In the genomic region with DNA sequence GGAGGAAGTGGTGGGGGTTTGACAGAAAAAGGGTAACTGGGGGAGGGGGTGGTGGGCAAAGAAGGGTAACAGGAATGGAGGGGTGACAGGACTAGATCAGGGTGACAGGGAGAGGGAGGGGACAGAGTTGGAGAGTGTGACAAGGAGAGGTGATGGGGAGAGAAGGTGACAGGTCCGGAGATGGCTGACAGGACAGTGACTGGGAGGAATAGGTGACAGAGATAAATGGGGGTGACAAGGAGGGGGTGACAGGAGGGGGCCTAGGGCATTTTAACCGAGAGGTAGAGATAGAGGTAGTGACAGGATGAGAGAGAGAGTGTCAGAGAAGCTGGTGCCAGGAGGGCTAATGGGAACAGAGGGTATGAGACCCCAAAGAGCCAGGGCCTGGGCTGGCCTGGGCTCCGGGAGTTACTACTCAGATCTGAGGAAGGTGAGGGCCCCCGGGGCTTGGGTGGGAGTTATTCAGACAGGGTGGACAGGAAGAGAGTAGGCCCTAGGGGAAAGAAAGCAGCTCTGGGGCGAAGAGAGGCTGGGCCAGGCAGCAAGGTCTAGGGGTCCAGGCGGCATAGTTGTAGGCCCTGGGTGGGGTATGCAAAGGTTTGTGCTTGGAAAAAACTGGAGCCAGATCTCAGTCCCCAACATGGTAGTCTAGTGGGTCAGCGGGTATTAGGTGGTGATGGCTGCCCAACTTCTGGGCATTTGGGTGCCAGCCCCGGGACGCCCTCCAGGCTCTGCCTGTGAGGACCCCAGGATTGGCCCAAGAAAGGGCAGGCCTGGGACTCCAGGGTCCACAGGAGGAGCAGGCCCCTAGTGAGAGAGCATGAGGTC, we compare ENCODE assay signal across 1 cellular context.
A peak's percentile ranks its signal among the peaks of the same experiment; 100 is the strongest.
TF ChIP-seq lines count a peak whose summit lies in the region.

No MANE protein-coding gene starts in this region.

TF ChIP-seq in K562, 482 proteins besides CTCF, POLR2A, EP300 and RAD21 (continued from another document and continues in another):
- TF ChIP-seq, protein P1, sequence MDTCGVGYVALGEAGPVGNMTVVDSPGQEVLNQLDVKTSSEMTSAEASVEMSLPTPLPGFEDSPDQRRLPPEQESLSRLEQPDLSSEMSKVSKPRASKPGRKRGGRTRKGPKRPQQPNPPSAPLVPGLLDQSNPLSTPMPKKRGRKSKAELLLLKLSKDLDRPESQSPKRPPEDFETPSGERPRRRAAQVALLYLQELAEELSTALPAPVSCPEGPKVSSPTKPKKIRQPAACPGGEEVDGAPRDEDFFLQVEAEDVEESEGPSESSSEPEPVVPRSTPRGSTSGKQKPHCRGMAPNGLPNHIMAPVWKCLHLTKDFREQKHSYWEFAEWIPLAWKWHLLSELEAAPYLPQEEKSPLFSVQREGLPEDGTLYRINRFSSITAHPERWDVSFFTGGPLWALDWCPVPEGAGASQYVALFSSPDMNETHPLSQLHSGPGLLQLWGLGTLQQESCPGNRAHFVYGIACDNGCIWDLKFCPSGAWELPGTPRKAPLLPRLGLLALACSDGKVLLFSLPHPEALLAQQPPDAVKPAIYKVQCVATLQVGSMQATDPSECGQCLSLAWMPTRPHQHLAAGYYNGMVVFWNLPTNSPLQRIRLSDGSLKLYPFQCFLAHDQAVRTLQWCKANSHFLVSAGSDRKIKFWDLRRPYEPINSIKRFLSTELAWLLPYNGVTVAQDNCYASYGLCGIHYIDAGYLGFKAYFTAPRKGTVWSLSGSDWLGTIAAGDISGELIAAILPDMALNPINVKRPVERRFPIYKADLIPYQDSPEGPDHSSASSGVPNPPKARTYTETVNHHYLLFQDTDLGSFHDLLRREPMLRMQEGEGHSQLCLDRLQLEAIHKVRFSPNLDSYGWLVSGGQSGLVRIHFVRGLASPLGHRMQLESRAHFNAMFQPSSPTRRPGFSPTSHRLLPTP (IDR thresholded peaks at IDR 0.05; ENCODE audit: borderline replicate concordance, extremely low read depth, insufficient read length): no peak
- TF ChIP-seq ZC3H4 (CRISPR knock-in tag; IDR thresholded peaks at IDR 0.05; ENCODE audit: borderline replicate concordance) (0 out of 2 replicates have a peak, but pooled peaks have one; percentile 26), ZNF408 (CRISPR knock-in tag; IDR thresholded peaks at IDR 0.05; ENCODE audit: low read depth) (no peak), BACH1 (tag; IDR thresholded peaks at IDR 0.05) (no peak), HDAC2 (IDR thresholded peaks at IDR 0.05) (0 out of 2 replicates have a peak, but pooled peaks have one; percentile 50), SMAD2 (IDR thresholded peaks at IDR 0.05; ENCODE audit: low read depth, low read length) (no peak), SIRT6 (IDR thresholded peaks at IDR 0.05; ENCODE audit: low read depth, low read length) (no peak), SRSF9 (IDR thresholded peaks at IDR 0.05; ENCODE audit: borderline replicate concordance, low read depth, low read length) (no peak), XRCC4 (IDR thresholded peaks at IDR 0.05; ENCODE audit: extremely low read depth, insufficient read depth, insufficient read length) (no peak), NRF1 (conservative IDR thresholded peaks at IDR 0.05 in 1 of 2, IDR thresholded peaks at IDR 0.05 in 1 of 2) (no peak), NEUROD1 (IDR thresholded peaks at IDR 0.05; ENCODE audit: borderline replicate concordance, low read depth, low read length, partially characterized antibody) (no peak), SPI1 (IDR thresholded peaks at IDR 0.05; ENCODE audit: borderline replicate concordance, low read depth, low read length) (no peak), CBX5 (IDR thresholded peaks at IDR 0.05; ENCODE audit: borderline replicate concordance, low read depth) (no peak), PML (IDR thresholded peaks at IDR 0.05; ENCODE audit: low read length) (no peak), ZNF134 (CRISPR knock-in tag; conservative IDR thresholded peaks at IDR 0.05) (no peak), HCFC1 (IDR thresholded peaks at IDR 0.05; ENCODE audit: low read depth, low read length) (no peak), GABPB1 (CRISPR knock-in tag; IDR thresholded peaks at IDR 0.05) (no peak), ZNF695 (CRISPR knock-in tag; IDR thresholded peaks at IDR 0.05) (no peak), CEBPG (CRISPR knock-in tag; IDR thresholded peaks at IDR 0.05) (no peak), CEBPG (tag; conservative IDR thresholded peaks at IDR 0.05 in 1 of 2, IDR thresholded peaks at IDR 0.05 in 1 of 2) (no peak), ZNF253 (CRISPR knock-in tag; conservative IDR thresholded peaks at IDR 0.05) (no peak), SRSF7 (optimal IDR thresholded peaks at IDR 0.05; ENCODE audit: low read depth, low read length) (no peak), TCF3 (CRISPR knock-in tag; IDR thresholded peaks at IDR 0.05) (no peak), ZBTB1 (CRISPR knock-in tag; IDR thresholded peaks at IDR 0.05; ENCODE audit: borderline replicate concordance, low read depth) (no peak), ARHGAP35 (IDR thresholded peaks at IDR 0.05; ENCODE audit: partially characterized antibody) (peak; percentile 62), POLR2H (tag; IDR thresholded peaks at IDR 0.05; ENCODE audit: low read depth) (no peak), ZNF174 (CRISPR knock-in tag; IDR thresholded peaks at IDR 0.05) (no peak), DNMT1 (IDR thresholded peaks at IDR 0.05) (no peak), KAT2B (IDR thresholded peaks at IDR 0.05; ENCODE audit: low read depth, low read length) (no peak), ZNF121 (CRISPR knock-in tag; conservative IDR thresholded peaks at IDR 0.05) (no peak), HMG20B (CRISPR knock-in tag; IDR thresholded peaks at IDR 0.05) (no peak)
- TF ChIP-seq, protein P2, sequence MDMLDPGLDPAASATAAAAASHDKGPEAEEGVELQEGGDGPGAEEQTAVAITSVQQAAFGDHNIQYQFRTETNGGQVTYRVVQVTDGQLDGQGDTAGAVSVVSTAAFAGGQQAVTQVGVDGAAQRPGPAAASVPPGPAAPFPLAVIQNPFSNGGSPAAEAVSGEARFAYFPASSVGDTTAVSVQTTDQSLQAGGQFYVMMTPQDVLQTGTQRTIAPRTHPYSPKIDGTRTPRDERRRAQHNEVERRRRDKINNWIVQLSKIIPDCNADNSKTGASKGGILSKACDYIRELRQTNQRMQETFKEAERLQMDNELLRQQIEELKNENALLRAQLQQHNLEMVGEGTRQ (CRISPR knock-in tag; IDR thresholded peaks at IDR 0.05): no peak
- TF ChIP-seq, protein P3, sequence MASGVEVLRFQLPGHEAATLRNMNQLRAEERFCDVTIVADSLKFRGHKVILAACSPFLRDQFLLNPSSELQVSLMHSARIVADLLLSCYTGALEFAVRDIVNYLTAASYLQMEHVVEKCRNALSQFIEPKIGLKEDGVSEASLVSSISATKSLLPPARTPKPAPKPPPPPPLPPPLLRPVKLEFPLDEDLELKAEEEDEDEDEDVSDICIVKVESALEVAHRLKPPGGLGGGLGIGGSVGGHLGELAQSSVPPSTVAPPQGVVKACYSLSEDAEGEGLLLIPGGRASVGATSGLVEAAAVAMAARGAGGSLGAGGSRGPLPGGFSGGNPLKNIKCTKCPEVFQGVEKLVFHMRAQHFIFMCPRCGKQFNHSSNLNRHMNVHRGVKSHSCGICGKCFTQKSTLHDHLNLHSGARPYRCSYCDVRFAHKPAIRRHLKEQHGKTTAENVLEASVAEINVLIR (CRISPR knock-in tag; IDR thresholded peaks at IDR 0.05): no peak
- TF ChIP-seq, protein P4, sequence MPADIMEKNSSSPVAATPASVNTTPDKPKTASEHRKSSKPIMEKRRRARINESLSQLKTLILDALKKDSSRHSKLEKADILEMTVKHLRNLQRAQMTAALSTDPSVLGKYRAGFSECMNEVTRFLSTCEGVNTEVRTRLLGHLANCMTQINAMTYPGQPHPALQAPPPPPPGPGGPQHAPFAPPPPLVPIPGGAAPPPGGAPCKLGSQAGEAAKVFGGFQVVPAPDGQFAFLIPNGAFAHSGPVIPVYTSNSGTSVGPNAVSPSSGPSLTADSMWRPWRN (IDR thresholded peaks at IDR 0.05; ENCODE audit: low read depth): no peak
- TF ChIP-seq, protein P5, sequence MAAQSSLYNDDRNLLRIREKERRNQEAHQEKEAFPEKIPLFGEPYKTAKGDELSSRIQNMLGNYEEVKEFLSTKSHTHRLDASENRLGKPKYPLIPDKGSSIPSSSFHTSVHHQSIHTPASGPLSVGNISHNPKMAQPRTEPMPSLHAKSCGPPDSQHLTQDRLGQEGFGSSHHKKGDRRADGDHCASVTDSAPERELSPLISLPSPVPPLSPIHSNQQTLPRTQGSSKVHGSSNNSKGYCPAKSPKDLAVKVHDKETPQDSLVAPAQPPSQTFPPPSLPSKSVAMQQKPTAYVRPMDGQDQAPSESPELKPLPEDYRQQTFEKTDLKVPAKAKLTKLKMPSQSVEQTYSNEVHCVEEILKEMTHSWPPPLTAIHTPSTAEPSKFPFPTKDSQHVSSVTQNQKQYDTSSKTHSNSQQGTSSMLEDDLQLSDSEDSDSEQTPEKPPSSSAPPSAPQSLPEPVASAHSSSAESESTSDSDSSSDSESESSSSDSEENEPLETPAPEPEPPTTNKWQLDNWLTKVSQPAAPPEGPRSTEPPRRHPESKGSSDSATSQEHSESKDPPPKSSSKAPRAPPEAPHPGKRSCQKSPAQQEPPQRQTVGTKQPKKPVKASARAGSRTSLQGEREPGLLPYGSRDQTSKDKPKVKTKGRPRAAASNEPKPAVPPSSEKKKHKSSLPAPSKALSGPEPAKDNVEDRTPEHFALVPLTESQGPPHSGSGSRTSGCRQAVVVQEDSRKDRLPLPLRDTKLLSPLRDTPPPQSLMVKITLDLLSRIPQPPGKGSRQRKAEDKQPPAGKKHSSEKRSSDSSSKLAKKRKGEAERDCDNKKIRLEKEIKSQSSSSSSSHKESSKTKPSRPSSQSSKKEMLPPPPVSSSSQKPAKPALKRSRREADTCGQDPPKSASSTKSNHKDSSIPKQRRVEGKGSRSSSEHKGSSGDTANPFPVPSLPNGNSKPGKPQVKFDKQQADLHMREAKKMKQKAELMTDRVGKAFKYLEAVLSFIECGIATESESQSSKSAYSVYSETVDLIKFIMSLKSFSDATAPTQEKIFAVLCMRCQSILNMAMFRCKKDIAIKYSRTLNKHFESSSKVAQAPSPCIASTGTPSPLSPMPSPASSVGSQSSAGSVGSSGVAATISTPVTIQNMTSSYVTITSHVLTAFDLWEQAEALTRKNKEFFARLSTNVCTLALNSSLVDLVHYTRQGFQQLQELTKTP (IDR thresholded peaks at IDR 0.05; ENCODE audit: low read depth in 1 of 2, partially characterized antibody in 2 of 2): peak in 1 of 2 experiments; percentile 54
- TF ChIP-seq, protein P6, sequence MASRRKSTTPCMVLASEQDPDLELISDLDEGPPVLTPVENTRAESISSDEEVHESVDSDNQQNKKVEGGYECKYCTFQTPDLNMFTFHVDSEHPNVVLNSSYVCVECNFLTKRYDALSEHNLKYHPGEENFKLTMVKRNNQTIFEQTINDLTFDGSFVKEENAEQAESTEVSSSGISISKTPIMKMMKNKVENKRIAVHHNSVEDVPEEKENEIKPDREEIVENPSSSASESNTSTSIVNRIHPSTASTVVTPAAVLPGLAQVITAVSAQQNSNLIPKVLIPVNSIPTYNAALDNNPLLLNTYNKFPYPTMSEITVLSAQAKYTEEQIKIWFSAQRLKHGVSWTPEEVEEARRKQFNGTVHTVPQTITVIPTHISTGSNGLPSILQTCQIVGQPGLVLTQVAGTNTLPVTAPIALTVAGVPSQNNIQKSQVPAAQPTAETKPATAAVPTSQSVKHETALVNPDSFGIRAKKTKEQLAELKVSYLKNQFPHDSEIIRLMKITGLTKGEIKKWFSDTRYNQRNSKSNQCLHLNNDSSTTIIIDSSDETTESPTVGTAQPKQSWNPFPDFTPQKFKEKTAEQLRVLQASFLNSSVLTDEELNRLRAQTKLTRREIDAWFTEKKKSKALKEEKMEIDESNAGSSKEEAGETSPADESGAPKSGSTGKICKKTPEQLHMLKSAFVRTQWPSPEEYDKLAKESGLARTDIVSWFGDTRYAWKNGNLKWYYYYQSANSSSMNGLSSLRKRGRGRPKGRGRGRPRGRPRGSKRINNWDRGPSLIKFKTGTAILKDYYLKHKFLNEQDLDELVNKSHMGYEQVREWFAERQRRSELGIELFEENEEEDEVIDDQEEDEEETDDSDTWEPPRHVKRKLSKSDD (conservative IDR thresholded peaks at IDR 0.05; ENCODE audit: low read length): no peak
- TF ChIP-seq, protein P7, sequence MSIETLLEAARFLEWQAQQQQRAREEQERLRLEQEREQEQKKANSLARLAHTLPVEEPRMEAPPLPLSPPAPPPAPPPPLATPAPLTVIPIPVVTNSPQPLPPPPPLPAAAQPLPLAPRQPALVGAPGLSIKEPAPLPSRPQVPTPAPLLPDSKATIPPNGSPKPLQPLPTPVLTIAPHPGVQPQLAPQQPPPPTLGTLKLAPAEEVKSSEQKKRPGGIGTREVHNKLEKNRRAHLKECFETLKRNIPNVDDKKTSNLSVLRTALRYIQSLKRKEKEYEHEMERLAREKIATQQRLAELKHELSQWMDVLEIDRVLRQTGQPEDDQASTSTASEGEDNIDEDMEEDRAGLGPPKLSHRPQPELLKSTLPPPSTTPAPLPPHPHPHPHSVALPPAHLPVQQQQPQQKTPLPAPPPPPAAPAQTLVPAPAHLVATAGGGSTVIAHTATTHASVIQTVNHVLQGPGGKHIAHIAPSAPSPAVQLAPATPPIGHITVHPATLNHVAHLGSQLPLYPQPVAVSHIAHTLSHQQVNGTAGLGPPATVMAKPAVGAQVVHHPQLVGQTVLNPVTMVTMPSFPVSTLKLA (conservative IDR thresholded peaks at IDR 0.05): no peak
- TF ChIP-seq, protein P8, sequence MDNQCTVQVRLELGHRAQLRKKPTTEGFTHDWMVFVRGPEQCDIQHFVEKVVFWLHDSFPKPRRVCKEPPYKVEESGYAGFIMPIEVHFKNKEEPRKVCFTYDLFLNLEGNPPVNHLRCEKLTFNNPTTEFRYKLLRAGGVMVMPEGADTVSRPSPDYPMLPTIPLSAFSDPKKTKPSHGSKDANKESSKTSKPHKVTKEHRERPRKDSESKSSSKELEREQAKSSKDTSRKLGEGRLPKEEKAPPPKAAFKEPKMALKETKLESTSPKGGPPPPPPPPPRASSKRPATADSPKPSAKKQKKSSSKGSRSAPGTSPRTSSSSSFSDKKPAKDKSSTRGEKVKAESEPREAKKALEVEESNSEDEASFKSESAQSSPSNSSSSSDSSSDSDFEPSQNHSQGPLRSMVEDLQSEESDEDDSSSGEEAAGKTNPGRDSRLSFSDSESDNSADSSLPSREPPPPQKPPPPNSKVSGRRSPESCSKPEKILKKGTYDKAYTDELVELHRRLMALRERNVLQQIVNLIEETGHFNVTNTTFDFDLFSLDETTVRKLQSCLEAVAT (IDR thresholded peaks at IDR 0.05): peak; percentile 30 to 85; a peak in 2 of 4 replicates
- TF ChIP-seq, protein P9, sequence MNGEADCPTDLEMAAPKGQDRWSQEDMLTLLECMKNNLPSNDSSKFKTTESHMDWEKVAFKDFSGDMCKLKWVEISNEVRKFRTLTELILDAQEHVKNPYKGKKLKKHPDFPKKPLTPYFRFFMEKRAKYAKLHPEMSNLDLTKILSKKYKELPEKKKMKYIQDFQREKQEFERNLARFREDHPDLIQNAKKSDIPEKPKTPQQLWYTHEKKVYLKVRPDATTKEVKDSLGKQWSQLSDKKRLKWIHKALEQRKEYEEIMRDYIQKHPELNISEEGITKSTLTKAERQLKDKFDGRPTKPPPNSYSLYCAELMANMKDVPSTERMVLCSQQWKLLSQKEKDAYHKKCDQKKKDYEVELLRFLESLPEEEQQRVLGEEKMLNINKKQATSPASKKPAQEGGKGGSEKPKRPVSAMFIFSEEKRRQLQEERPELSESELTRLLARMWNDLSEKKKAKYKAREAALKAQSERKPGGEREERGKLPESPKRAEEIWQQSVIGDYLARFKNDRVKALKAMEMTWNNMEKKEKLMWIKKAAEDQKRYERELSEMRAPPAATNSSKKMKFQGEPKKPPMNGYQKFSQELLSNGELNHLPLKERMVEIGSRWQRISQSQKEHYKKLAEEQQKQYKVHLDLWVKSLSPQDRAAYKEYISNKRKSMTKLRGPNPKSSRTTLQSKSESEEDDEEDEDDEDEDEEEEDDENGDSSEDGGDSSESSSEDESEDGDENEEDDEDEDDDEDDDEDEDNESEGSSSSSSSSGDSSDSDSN (IDR thresholded peaks at IDR 0.05; ENCODE audit: borderline replicate concordance in 1 of 2, low read depth in 2 of 2, low read length in 2 of 2): no peak
